In the genomic region with DNA sequence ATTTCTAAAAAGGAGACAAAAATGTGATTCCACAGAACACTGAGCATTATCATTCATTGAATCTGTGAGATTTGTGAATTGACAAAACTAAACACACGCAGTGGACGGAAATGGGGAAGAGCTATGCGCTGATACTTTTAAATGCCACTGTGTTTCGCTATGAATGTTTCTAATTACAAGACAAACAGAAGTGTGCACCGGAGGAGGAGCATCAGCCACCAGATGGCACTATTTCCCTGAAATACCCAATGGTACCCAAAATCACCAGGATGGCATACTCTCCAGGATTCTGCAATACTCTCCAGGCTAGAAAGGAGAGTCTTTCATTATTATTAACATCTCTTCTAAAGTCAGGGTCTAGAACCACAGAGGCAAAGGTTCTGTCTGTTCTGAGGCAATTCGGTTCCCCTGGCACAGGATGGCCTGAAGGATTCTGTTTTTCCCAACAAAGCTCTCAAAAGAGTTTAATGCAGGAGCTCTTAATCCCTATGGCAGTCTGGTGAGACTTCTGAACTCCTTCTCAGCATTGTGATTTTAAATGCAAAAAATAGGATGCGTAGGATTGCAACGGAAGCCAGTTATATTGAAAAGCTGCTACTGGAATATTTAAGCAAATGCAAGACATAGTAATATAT, we compare ENCODE assay signal across 8 cellular contexts. TPM values are rescaled to one million over a fixed set of nuclear protein-coding genes. Genes with fewer than 3 reads are reported as not detected.
DNase-seq lines count a peak whose midpoint lies in the region; ATAC-seq and TF ChIP-seq lines count a peak whose summit lies in the region.

No MANE protein-coding gene starts in this region.

- no peaks in the 10 kb centered on the region for H3K4me1 ChIP-seq in A673 (ENCODE audit: insufficient read depth, low read length, poor library complexity, severe bottlenecking)
- H3K4me1 ChIP-seq in iPS DF 6.9 (ENCODE audit: control insufficient read depth, insufficient read depth, low read length) = no peaks in the 10 kb centered on the region

- intact Hi-C loops in A673 (cut with micrococcal nuclease; ENCODE audit: unreplicated experiment) = loop anchor here (5.0 kb wide), 1 partner anchor 1515 kb away; no protein-coding TSS in a partner anchor

- H3K27ac Mint-ChIP-seq in T-helper 2 cell treated with Interferon-gamma antibody and Interleukin-4, amounts not matched to agents 5 μg/mL and 100 μg/mL, for 36 hours = no peak overlapping the region

- in situ Hi-C loops in astrocyte of the spinal cord (cut with HindIII; ENCODE audit: low sequenced_read_pairs) = no loop called here

- H3K36me3 ChIP-seq in A673 (ENCODE audit: insufficient read depth, low read length, poor library complexity, severe bottlenecking) (no peaks in the 10 kb centered on the region), iPS DF 6.9 (ENCODE audit: control insufficient read depth, insufficient read depth, low read length) (no peaks in the 10 kb centered on the region)

- peaks cover 7% of the 10 kb centered on the region for H3K4me1 Mint-ChIP-seq in T-helper 2 cell treated with Interferon-gamma antibody and Interleukin-4, amounts not matched to agents 5 μg/mL and 100 μg/mL, for 36 hours (ENCODE audit: low read depth)

- H3K36me3 Mint-ChIP-seq in T-helper 2 cell treated with Interferon-gamma antibody and Interleukin-4, amounts not matched to agents 5 μg/mL and 100 μg/mL, for 36 hours (ENCODE audit: low read depth) = no peaks in the 10 kb centered on the region

- no peak for TF ChIP-seq POLR2A in GM18505 (IDR thresholded peaks at IDR 0.05; ENCODE audit: borderline replicate concordance, extremely low read depth, insufficient read depth, insufficient read length)

- H3K9me3 ChIP-seq in A673 (ENCODE audit: low read depth, low read length, poor library complexity, severe bottlenecking) (no peaks in the 10 kb centered on the region), iPS DF 6.9 (ENCODE audit: control insufficient read depth, insufficient read depth, low read length) (no peaks in the 10 kb centered on the region)

- no TSS peak for BruUV-seq in A673 (replicated peaks; lab: Mats Ljungman, UMichigan)

- DNase-seq in A673 (ENCODE audit: low spot score) (peak; percentile 81), NCI-H1694 (lab: John Stamatoyannopoulos, UW) (peak; percentile 94), astrocyte of the spinal cord (ENCODE audit: low read depth, low spot score) (peak; percentile 66), iPS DF 6.9 (ENCODE audit: low read depth, low spot score) (peak; percentile 58)
- DNase-seq in T-helper 2 cell treated with Interferon-gamma antibody and Interleukin-4, amounts not matched to agents 5 μg/mL and 100 μg/mL, for 36 hours (ENCODE audit: low spot score) = peak; percentile 52
- DNase-seq in stimulated activated CD4-positive, alpha-beta T cell treated with anti-CD3 and anti-CD28 coated beads, Interleukin-12 subunit alpha, Interleukin-12 subunit beta, amount 100 ng/mL, for 24 hours (ENCODE audit: low read depth in 2 of 2) = peak; percentile 12 to 53

- H3K4me3 ChIP-seq in A673 (ENCODE audit: low read depth, low read length, poor library complexity, severe bottlenecking) (no peak overlapping the region), astrocyte of the spinal cord (ENCODE audit: low read depth, low read length) (no peak overlapping the region), iPS DF 6.9 (ENCODE audit: low read length) (no peak overlapping the region)

- CTCF ChIA-PET in A673 (lab: Charles Lee) = interaction anchor here (0.5 to 1.4 kb wide), 4 partner anchors 13 to 584 kb away, joined by 3 to 8 read pairs (median 5); partner anchors contain the start of gene PUM3

- POLR2A ChIA-PET in A673 (lab: Charles Lee; ENCODE audit: low non-redundant PET) = no interaction called here

- no peak overlapping the region for H3K4me3 Mint-ChIP-seq in T-helper 2 cell treated with Interferon-gamma antibody and Interleukin-4, amounts not matched to agents 5 μg/mL and 100 μg/mL, for 36 hours

- H3K27ac ChIP-seq in A673 (ENCODE audit: low read depth, low read length, poor library complexity, severe bottlenecking) = no peak overlapping the region
- H3K27ac ChIP-seq in iPS DF 6.9 (ENCODE audit: low read length) = no peak overlapping the region

- H3K9me3 Mint-ChIP-seq in T-helper 2 cell treated with Interferon-gamma antibody and Interleukin-4, amounts not matched to agents 5 μg/mL and 100 μg/mL, for 36 hours = no peaks in the 10 kb centered on the region

- H3K27me3 ChIP-seq in A673 (replicated peaks; ENCODE audit: insufficient read depth, low read depth, low read length, poor library complexity) (peaks cover 36% of the 10 kb centered on the region), iPS DF 6.9 (ENCODE audit: control insufficient read depth, insufficient read depth, low read length) (no peaks in the 10 kb centered on the region)

- ATAC-seq in GM18505 (IDR thresholded peaks at IDR 0.05; ENCODE audit: unreplicated experiment) = peak; percentile 92
- ATAC-seq in HG02885 (IDR thresholded peaks at IDR 0.05; ENCODE audit: poor library complexity, unreplicated experiment) = peak; percentile 96

- TF ChIP-seq CTCF in A673 (conservative IDR thresholded peaks at IDR 0.05; ENCODE audit: low read depth, low read length) (peak; percentile 89), astrocyte of the spinal cord (IDR thresholded peaks at IDR 0.05; ENCODE audit: low read depth, low read length) (peak; percentile 82)

- no CpG with 5 or more reads among the region's 8 CpGs for WGBS in iPS DF 6.9 (ENCODE audit: insufficient coverage, insufficient read length)

- H3K27me3 Mint-ChIP-seq in T-helper 2 cell treated with Interferon-gamma antibody and Interleukin-4, amounts not matched to agents 5 μg/mL and 100 μg/mL, for 36 hours (ENCODE audit: low read depth) = peaks cover 34% of the 10 kb centered on the region

RNA-seq across cellular contexts. Expression of gene PUM3, which starts 13.8 kb away (rescaled TPM):
- total RNA-seq in A673 (2021) = 95.7 and 102 TPM in 2 replicates

Comparison
In these comparisons a context has a peak if more than half of its experiments do, and no peak if none do; other contexts are left out.
1. DNase-seq: peak in every context shown above with its lines; median percentile 94 in NCI-H1694; 81 in A673; 66 in astrocyte of the spinal cord; 58 in iPS DF 6.9; 52 in T-helper 2 cell treated with Interferon-gamma antibody and Interleukin-4, amounts not matched to agents 5 μg/mL and 100 μg/mL, for 36 hours; 32 in stimulated activated CD4-positive, alpha-beta T cell treated with anti-CD3 and anti-CD28 coated beads, Interleukin-12 subunit alpha, Interleukin-12 subunit beta, amount 100 ng/mL, for 24 hours.